Comparison of ENCODE assay signal across 12 cellular contexts in the genomic region with DNA sequence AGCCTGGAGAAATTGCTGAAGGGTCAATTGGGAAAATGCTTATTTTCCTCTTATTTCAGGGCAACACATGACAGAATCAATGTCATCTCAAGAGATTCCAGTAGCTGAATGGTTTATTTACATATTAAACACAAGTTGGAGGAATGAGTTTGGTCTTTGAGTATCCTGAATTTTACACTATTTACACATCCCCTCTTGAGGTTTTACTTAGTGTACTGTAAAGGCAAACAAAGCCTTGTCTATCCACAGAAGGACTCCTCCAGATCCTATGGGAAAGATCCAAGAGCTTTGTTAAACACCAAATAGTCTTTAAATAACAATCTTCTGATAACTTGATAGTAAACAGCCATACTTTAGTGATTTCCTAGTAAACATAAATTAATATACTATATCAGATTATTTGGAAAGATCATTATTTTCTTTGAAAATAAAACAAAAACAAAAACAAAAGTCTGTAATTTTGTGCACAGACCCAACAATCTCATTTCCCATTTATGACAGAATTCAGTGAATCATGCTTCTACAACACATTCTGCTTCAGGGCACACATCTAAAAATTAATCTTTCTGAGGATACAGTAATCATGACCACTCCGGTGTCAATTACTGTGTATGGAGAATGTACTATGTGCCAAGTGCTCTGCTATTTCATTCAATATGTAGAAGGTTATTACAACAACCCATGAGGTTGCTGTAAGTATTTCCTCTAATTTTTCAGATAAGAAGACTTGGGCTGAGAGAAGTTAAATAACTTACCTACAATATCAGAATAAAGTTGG.
DNase-seq lines count a peak whose midpoint lies in the region; ATAC-seq and TF ChIP-seq lines count a peak whose summit lies in the region.
"Had no signal": no experiment of that assay in that cellular context is flagged by ENCODE, and none has a peak within 500 bp of the region (broad histone marks: within the 10 kb centered on the region; RNA-seq: fewer than 3 reads in every experiment).

No MANE protein-coding gene starts in this region.

- H3F3A ChIP-seq in MM.1S (ENCODE audit: insufficient read depth, low read length), result no peaks in the 10 kb centered on the region

- H3K27ac ChIP-seq in RWPE2 (ENCODE audit: poor library complexity, severe bottlenecking) (no peak overlapping the region), left lung (no peak overlapping the region), MM.1S (ENCODE audit: low read length) (no peak overlapping the region)
- H3K27ac ChIP-seq: BLaER1 treated with 17β-estradiol and CSF1 and Interleukin-3, amounts not matched to agents 10 nM and 100 nM had no signal

- H3K4me1 ChIP-seq in RWPE2 (ENCODE audit: insufficient read depth, poor library complexity, severe bottlenecking) (peaks cover 5% of the 10 kb centered on the region), left lung (no peaks in the 10 kb centered on the region), MM.1S (ENCODE audit: low read length) (no peaks in the 10 kb centered on the region)
- H3K4me1 ChIP-seq: BLaER1 treated with 17β-estradiol and CSF1 and Interleukin-3, amounts not matched to agents 10 nM and 100 nM; HAP-1 had no signal

- no peak overlapping the region for H3K9ac ChIP-seq in MM.1S (ENCODE audit: low read length)
- H3K9ac ChIP-seq: BLaER1 treated with 17β-estradiol and CSF1 and Interleukin-3, amounts not matched to agents 10 nM and 100 nM had no signal

- H3K4me2 ChIP-seq in MM.1S (ENCODE audit: low read depth, low read length), result no peak overlapping the region
- H3K4me2 ChIP-seq: BLaER1 treated with 17β-estradiol and CSF1 and Interleukin-3, amounts not matched to agents 10 nM and 100 nM had no signal

- H2AFZ ChIP-seq in MM.1S (ENCODE audit: low read length), result no peak overlapping the region

- peak; percentile 55; the same call in 2 of the 3 replicates for ATAC-seq in RWPE2 (ENCODE audit: low read depth)
- peak; percentile 52 for ATAC-seq in left lung
- ATAC-seq: CD8-positive, alpha-beta T cell had no signal

- peak; percentile 52 for DNase-seq in DMS53 treated with DMSO at 0.1 percent for 48 hours (lab: John Stamatoyannopoulos, UW; ENCODE audit: unreplicated experiment)
- peak; percentile 1 for DNase-seq in HPDE6-E6E7 (ENCODE audit: extremely low spot score)
- no peak for DNase-seq in RWPE2 (ENCODE audit: low spot score)
- DNase-seq in left lung, result no peak
- DNase-seq in hepatic stellate cell (ENCODE audit: low spot score), result no peak
- DNase-seq in MM.1S, result no peak
- DNase-seq in GM20000 (ENCODE audit: low spot score), result no peak
- DNase-seq: Calu3; CD8-positive, alpha-beta T cell; GDM1 had no signal

- H3K27me3 ChIP-seq in RWPE2 (ENCODE audit: insufficient read depth, poor library complexity, severe bottlenecking) (no peaks in the 10 kb centered on the region), left lung (no peaks in the 10 kb centered on the region), MM.1S (replicated peaks; ENCODE audit: insufficient read depth, low read length) (no peaks in the 10 kb centered on the region)
- H3K27me3 ChIP-seq: BLaER1 treated with 17β-estradiol and CSF1 and Interleukin-3, amounts not matched to agents 10 nM and 100 nM had no signal

- TF ChIP-seq CTCF in RWPE2 (IDR thresholded peaks at IDR 0.05; ENCODE audit: poor library complexity, severe bottlenecking) (no peak), left lung (IDR thresholded peaks at IDR 0.05) (no peak), MM.1S (IDR thresholded peaks at IDR 0.05; ENCODE audit: low read length) (no peak), GM20000 (IDR thresholded peaks at IDR 0.05; ENCODE audit: extremely low read depth, missing control alignments) (no peak)

- no peaks in the 10 kb centered on the region for H3K36me3 ChIP-seq in RWPE2 (ENCODE audit: low read depth)
- H3K36me3 ChIP-seq in left lung, result no peaks in the 10 kb centered on the region
- H3K36me3 ChIP-seq in MM.1S (replicated peaks; ENCODE audit: insufficient read depth, low read length), result no peaks in the 10 kb centered on the region; the same call in 1 of the 2 replicates
- H3K36me3 ChIP-seq: BLaER1 treated with 17β-estradiol and CSF1 and Interleukin-3, amounts not matched to agents 10 nM and 100 nM; HAP-1 had no signal

- H3K4me3 ChIP-seq in RWPE2 (ENCODE audit: severe bottlenecking) (no peak overlapping the region), left lung (no peak overlapping the region), MM.1S (ENCODE audit: low read length) (no peak overlapping the region)
- H3K4me3 ChIP-seq: BLaER1 treated with 17β-estradiol and CSF1 and Interleukin-3, amounts not matched to agents 10 nM and 100 nM; HAP-1 had no signal

- intact Hi-C loops in left lung (cut with DNase I), result no loop called here

- H3K9me3 ChIP-seq in RWPE2 (ENCODE audit: severe bottlenecking), result peaks cover 3% of the 10 kb centered on the region
- peaks cover 0 to 9% of the 10 kb centered on the region in 2 donors for H3K9me3 ChIP-seq in left lung
- no peaks in the 10 kb centered on the region for H3K9me3 ChIP-seq in MM.1S (replicated peaks; ENCODE audit: insufficient read depth, low read length)
- H3K9me3 ChIP-seq: HAP-1 had no signal

- H3K79me2 ChIP-seq in MM.1S (ENCODE audit: low read length), result no peaks in the 10 kb centered on the region

- H3K9me2 ChIP-seq in MM.1S (replicated peaks; ENCODE audit: insufficient read depth, low read length), result no peaks in the 10 kb centered on the region

- no peaks in the 10 kb centered on the region for H4K20me1 ChIP-seq in MM.1S (ENCODE audit: insufficient read depth, low read length)
- H4K20me1 ChIP-seq: BLaER1 treated with 17β-estradiol and CSF1 and Interleukin-3, amounts not matched to agents 10 nM and 100 nM had no signal

Comparison
In these comparisons a context has a peak if more than half of its experiments do, and no peak if none do; other contexts are left out.
1. DNase-seq: peak in DMS53 treated with DMSO at 0.1 percent for 48 hours (single experiment) and HPDE6-E6E7 (single experiment); none in RWPE2 (single experiment), left lung (0 of 2), hepatic stellate cell (single experiment), MM.1S (single experiment) and GM20000 (single experiment).